In the genomic region with DNA sequence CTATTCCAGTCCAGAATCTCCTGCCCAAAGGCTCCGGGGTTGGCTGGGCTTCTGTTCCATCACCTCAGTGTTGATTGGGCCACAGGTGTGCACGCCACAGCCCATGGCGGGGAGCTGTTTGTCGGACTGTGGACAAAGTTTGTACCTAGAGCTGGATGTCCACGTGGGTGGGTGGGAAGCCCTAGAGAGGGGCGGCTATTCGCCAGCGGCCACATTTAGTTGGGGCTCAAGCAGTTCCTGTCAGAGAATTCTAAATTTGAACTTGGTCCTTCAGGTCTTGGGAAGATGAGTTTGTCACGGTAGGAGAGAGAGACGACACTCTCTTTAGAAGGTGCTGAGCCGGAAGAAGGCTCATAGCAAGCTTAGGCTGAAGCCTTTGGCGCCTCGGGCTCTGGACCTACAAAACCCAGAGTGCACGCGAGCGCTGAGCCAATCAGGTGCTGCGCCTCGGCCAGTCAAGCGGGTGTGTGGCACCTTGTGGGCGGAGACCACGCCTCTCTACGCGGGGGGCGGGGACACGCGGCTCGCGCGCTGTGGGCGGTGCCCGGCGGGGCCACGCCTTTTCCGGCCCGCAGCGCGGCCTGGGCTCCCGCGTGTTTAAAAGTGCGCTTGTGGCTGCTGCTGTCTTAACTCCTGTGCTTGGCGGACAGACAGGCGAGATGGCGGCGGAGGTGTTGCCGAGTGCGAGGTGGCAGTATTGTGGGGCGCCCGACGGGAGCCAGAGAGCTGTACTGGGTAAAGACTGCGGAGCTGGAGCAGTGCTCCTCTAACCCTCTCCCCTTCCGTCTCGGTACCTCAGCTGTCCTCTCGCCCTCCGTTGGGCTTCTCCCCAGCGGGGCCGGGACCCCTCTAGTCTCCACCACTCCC, we compare ENCODE assay signal across 8 cellular contexts. TPM values are rescaled to one million over a fixed set of nuclear protein-coding genes. Genes with fewer than 3 reads are reported as not detected.
DNase-seq lines count a peak whose midpoint lies in the region; ATAC-seq, FAIRE-seq and TF ChIP-seq lines count a peak whose summit lies in the region.

Gene POLR1E, plus strand, starts transcription at position 560 of the 867 bp plus-strand sequence. Its CDS starts 100 bp downstream, at position 660.

- DNase-seq in GM12892 (ENCODE audit: insufficient read length), result peak; percentile 98
- DNase-seq in NCI-H1436 treated with DMSO at 0.1 percent for 48 hours (lab: John Stamatoyannopoulos, UW), result peak; percentile 82
- DNase-seq in T follicular helper cell (ENCODE audit: low read depth), result peak; percentile 93
- DNase-seq in adipocyte (ENCODE audit: low read depth), result peak; percentile 96
- peak; percentile 96 for DNase-seq in cardiac septum (ENCODE audit: low spot score)
- peak; percentile 88 for DNase-seq in pons (ENCODE audit: low spot score)
- peak; percentile 97 for DNase-seq in transverse colon

- TF ChIP-seq POLR2A in GM12892 (IDR thresholded peaks at IDR 0.05; ENCODE audit: low read depth, low read length), result peak; percentile 96
- TF ChIP-seq POLR2A in transverse colon (IDR thresholded peaks at IDR 0.05), result peak; percentile 76

- peak within 1 kb of the TSS; percentile 82 to 88 (median 86) for H3K27ac ChIP-seq in transverse colon

- H3K27me3 ChIP-seq in adipocyte (replicated peaks; ENCODE audit: control insufficient read depth, insufficient read depth, low read length) (no peaks in the 10 kb centered on the region), transverse colon (no peaks in the 10 kb centered on the region)

- peaks cover 30% of the 10 kb centered on the region for H3K36me3 ChIP-seq in adipocyte (ENCODE audit: control insufficient read depth, insufficient read depth, low read length, severe bottlenecking)
- H3K36me3 ChIP-seq in transverse colon, result peaks cover 0 to 9% (median 0%) of the 10 kb centered on the region in 4 donors

- WGBS in transverse colon (ENCODE audit: low coverage in 1 of 2), 2 donors, result 6% methylated on average over 53 of the region's 56 CpGs; no CpG with 5 or more reads in 1 of the 2 donors

- no peak for TF ChIP-seq CTCF in transverse colon (IDR thresholded peaks at IDR 0.05)

- H3K4me1 ChIP-seq in adipocyte (ENCODE audit: control insufficient read depth, insufficient read depth, low read length) (peaks cover 31% of the 10 kb centered on the region), transverse colon (peaks cover 16 to 23% (median 19%) of the 10 kb centered on the region in 4 donors)

- peak; percentile 99 for FAIRE-seq in GM12892 (lab: Jason Lieb, UNC)

- H3K9me3 ChIP-seq in adipocyte (ENCODE audit: control insufficient read depth, low read length), result no peaks in the 10 kb centered on the region
- no peaks in the 10 kb centered on the region for H3K9me3 ChIP-seq in transverse colon

- peak; percentile 92 for ATAC-seq in HG02840 (IDR thresholded peaks at IDR 0.05; ENCODE audit: low FRiP score, unreplicated experiment)

- intact Hi-C loops in cardiac septum (cut with DNase I) (loop anchor here (2.0 to 10.0 kb wide), 6 partner anchors 19 to 419 kb away; partner anchors contain the start of genes EXOSC3, FBXO10, SLC25A51 and TOMM5), transverse colon (cut with DNase I; ENCODE audit: low total_unique reads) (no loop called here)

- H3K4me3 ChIP-seq in adipocyte (ENCODE audit: low read length) (peak within 1 kb of the TSS; percentile 95), transverse colon (peak within 1 kb of the TSS; percentile 57 to 90 (median 63))

- H3K9ac ChIP-seq in adipocyte (ENCODE audit: low read length), result peak within 1 kb of the TSS; percentile 93

- TF ChIP-seq EP300 in transverse colon (IDR thresholded peaks at IDR 0.05; ENCODE audit: low read depth), result no peak

- in situ Hi-C loops in transverse colon (cut with MboI; ENCODE audit: low pct_ligation_motif_present in 1 of 4, low pct_unique_long_range_greater_than_20kb in 1 of 4, low sequenced_read_pairs in 3 of 4), result loop anchor here in 2 of 4 donors (10.0 to 25.0 kb wide), 2 partner anchors 109 to 427 kb away; partner anchors contain the start of genes TOMM5 (in 2 of the 2) and SLC25A51 (in 1 of the 2)

RNA-seq across cellular contexts. Expression of gene POLR1E, which starts in this region (rescaled TPM):
- polyA plus RNA-seq in GM12892 (2012; ENCODE audit: missing spikeins), result 37.6 TPM
- total RNA-seq in cardiac septum (18.8 TPM), transverse colon (10 to 100 TPM in 2 of 4 donors, 1 to 10 TPM in 2; 4.0 to 15.7 (median 9.0) TPM)

Comparison
In these comparisons a context has a peak if more than half of its experiments do, and no peak if none do; other contexts are left out.
1. Peak in every context shown above with its lines: DNase-seq, ATAC-seq, H3K4me3 ChIP-seq and H3K27ac ChIP-seq.